Comparison of ENCODE assay signal across 1 cellular context in genomic region chr2:29517421-29517820, GRCh38.
TF ChIP-seq lines count a peak whose summit lies in the region.

No MANE protein-coding gene starts in this region.

TF ChIP-seq in SK-N-SH treated with all-trans-retinoic acid at 6 μM for 48 hours, 23 proteins besides CTCF, POLR2A, EP300 and RAD21 (continued from another document):
- TF ChIP-seq, protein P1, sequence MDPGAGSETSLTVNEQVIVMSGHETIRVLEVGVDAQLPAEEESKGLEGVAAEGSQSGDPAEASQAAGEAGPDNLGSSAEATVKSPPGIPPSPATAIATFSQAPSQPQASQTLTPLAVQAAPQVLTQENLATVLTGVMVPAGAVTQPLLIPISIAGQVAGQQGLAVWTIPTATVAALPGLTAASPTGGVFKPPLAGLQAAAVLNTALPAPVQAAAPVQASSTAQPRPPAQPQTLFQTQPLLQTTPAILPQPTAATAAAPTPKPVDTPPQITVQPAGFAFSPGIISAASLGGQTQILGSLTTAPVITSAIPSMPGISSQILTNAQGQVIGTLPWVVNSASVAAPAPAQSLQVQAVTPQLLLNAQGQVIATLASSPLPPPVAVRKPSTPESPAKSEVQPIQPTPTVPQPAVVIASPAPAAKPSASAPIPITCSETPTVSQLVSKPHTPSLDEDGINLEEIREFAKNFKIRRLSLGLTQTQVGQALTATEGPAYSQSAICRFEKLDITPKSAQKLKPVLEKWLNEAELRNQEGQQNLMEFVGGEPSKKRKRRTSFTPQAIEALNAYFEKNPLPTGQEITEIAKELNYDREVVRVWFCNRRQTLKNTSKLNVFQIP (CRISPR knock-in tag; IDR thresholded peaks at IDR 0.05; ENCODE audit: borderline replicate concordance, low read depth): no peak; the same call in 1 of the 2 replicates
- no peak for TF ChIP-seq ZNF70 (CRISPR knock-in tag; IDR thresholded peaks at IDR 0.05)
- TF ChIP-seq ZFP3 (CRISPR knock-in tag; IDR thresholded peaks at IDR 0.05): peak; percentile 34; the same call in 1 of the 2 replicates
